Comparison of ENCODE assay signal across 11 cellular contexts in the genomic region with DNA sequence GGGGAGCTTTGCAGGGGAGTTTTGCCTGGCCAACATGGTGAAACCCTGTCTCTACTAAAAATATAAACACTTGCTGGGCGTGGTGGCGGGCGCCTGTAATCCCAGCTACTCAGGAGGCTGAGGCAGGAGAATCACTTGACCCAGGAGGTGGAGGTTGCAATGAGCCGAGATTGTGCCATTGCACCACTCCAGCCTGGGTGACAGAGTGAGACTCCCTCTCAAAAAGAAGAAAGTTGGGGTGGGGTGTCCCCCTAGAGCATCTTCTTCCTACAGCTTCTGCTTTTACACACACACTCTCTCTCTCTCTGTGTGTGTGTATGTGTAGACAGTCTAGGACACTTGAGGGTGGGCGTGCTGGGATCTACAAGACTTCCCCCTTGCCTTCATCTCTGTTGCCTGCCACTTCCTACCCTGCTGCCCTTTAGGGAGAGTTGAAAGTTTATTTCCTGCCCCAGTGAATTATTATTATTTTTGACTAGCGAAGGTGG. TPM values are rescaled to one million over a fixed set of nuclear protein-coding genes. Genes with fewer than 3 reads are reported as not detected.
DNase-seq lines count a peak whose midpoint lies in the region; ATAC-seq and TF ChIP-seq lines count a peak whose summit lies in the region.
"Had no signal": no experiment of that assay in that cellular context is flagged by ENCODE, and none has a peak within 500 bp of the region (broad histone marks: within the 10 kb centered on the region; RNA-seq: fewer than 3 reads in every experiment).

No MANE protein-coding gene starts in this region.

- H3K27ac ChIP-seq in spleen (peak overlapping the region in 6 of 8 donors; percentile 28 to 81 (median 54)), aorta (ENCODE audit: low read depth in 1 of 2, low read length in 2 of 2) (no peak overlapping the region)
- H3K27ac ChIP-seq: hepatocyte had no signal

- H3K4me3 Mint-ChIP-seq in activated CD4-positive, alpha-beta T cell treated with anti-CD3 and anti-CD28 coated beads, Interleukin-2, amount 10 ng/mL, durations not matched to agents 7 days and 5 days = peak overlapping the region; percentile 7
- peak overlapping the region; percentile 55 for H3K4me3 Mint-ChIP-seq in activated T-helper 17 cell treated with anti-CD3 and anti-CD28 coated beads, Interleukin-2, amount 50 U/mL, for 72 hours

- no peaks in the 10 kb centered on the region for H3K27me3 ChIP-seq in spleen (replicated peaks in 1 of 7)
- H3K27me3 ChIP-seq in aorta (ENCODE audit: control insufficient read depth in 1 of 2, insufficient read depth in 2 of 2, low read length in 1 of 2) = no peaks in the 10 kb centered on the region
- H3K27me3 ChIP-seq: hepatocyte had no signal

- H3K9me3 Mint-ChIP-seq in activated CD4-positive, alpha-beta T cell treated with anti-CD3 and anti-CD28 coated beads, Interleukin-2, amount 10 ng/mL, durations not matched to agents 7 days and 5 days = no peaks in the 10 kb centered on the region
- H3K9me3 Mint-ChIP-seq in activated T-helper 17 cell treated with anti-CD3 and anti-CD28 coated beads, Interleukin-2, amount 50 U/mL, for 72 hours = no peaks in the 10 kb centered on the region

- peaks cover 20% of the 10 kb centered on the region for H3K4me1 Mint-ChIP-seq in activated CD4-positive, alpha-beta T cell treated with anti-CD3 and anti-CD28 coated beads, Interleukin-2, amount 10 ng/mL, durations not matched to agents 7 days and 5 days
- H3K4me1 Mint-ChIP-seq in activated T-helper 17 cell treated with anti-CD3 and anti-CD28 coated beads, Interleukin-2, amount 50 U/mL, for 72 hours = peaks cover 14% of the 10 kb centered on the region

- peaks cover 12% of the 10 kb centered on the region for H3K27me3 Mint-ChIP-seq in activated CD4-positive, alpha-beta T cell treated with anti-CD3 and anti-CD28 coated beads, Interleukin-2, amount 10 ng/mL, durations not matched to agents 7 days and 5 days
- no peaks in the 10 kb centered on the region for H3K27me3 Mint-ChIP-seq in activated T-helper 17 cell treated with anti-CD3 and anti-CD28 coated beads, Interleukin-2, amount 50 U/mL, for 72 hours

- POLR2A ChIA-PET in activated CD4-positive, alpha-beta T cell treated with anti-CD3 and anti-CD28 coated beads, Interleukin-2, amount 10 ng/mL, durations not matched to agents 7 days and 5 days (lab: Charles Lee) = no interaction called here

- CTCF ChIA-PET in activated CD4-positive, alpha-beta T cell treated with anti-CD3 and anti-CD28 coated beads, Interleukin-2, amount 10 ng/mL, durations not matched to agents 7 days and 5 days (lab: Charles Lee) = interaction anchor here (0.6 to 4.9 kb wide), 12 partner anchors 8 to 83 kb away, joined by 3 to 25 read pairs (median 4); no protein-coding TSS in a partner anchor

- H3K9me3 ChIP-seq in spleen (no peaks in the 10 kb centered on the region), aorta (ENCODE audit: control insufficient read depth, low read length) (no peaks in the 10 kb centered on the region)

- H3K27ac Mint-ChIP-seq in activated CD4-positive, alpha-beta T cell treated with anti-CD3 and anti-CD28 coated beads, Interleukin-2, amount 10 ng/mL, durations not matched to agents 7 days and 5 days = peak overlapping the region; percentile 80
- H3K27ac Mint-ChIP-seq in activated T-helper 17 cell treated with anti-CD3 and anti-CD28 coated beads, Interleukin-2, amount 50 U/mL, for 72 hours = peak overlapping the region; percentile 62

- no peak for TF ChIP-seq CTCF in spleen (IDR thresholded peaks at IDR 0.05 in 8 of 11, conservative IDR thresholded peaks at IDR 0.05 in 3 of 11)

- DNase-seq in activated CD4-positive, alpha-beta T cell treated with anti-CD3 and anti-CD28 coated beads, Interleukin-2, amount 10 ng/mL, durations not matched to agents 7 days and 5 days = no peak
- no peak for DNase-seq in activated CD4-positive, alpha-beta T cell treated with anti-CD3 and anti-CD28 coated beads for 48 hours
- DNase-seq in spleen = no peak
- DNase-seq in SK-N-DZ (ENCODE audit: low spot score) = no peak
- DNase-seq in retina = no peak
- no peak for DNase-seq in aorta
- DNase-seq: NCI-H2171 had no signal

- H3K4me3 ChIP-seq in spleen = peak overlapping the region in 1 of 8 donors; percentile 25
- no peak overlapping the region for H3K4me3 ChIP-seq in aorta (ENCODE audit: low read length in 2 of 2)
- H3K4me3 ChIP-seq: hepatocyte had no signal

- WGBS in spleen, 5 donors = 59 to 87% (median 74%) methylated on average over 6 of the region's 6 CpGs
- 97 to 100% methylated on average over 6 of the region's 6 CpGs for WGBS in aorta, 2 donors

- no peak for TF ChIP-seq POLR2A in spleen (IDR thresholded peaks at IDR 0.05)

- no peaks in the 10 kb centered on the region for H3K36me3 Mint-ChIP-seq in activated CD4-positive, alpha-beta T cell treated with anti-CD3 and anti-CD28 coated beads, Interleukin-2, amount 10 ng/mL, durations not matched to agents 7 days and 5 days (ENCODE audit: low read depth)
- H3K36me3 Mint-ChIP-seq in activated T-helper 17 cell treated with anti-CD3 and anti-CD28 coated beads, Interleukin-2, amount 50 U/mL, for 72 hours (ENCODE audit: low read depth) = no peaks in the 10 kb centered on the region

- intact Hi-C loops in spleen (cut with DNase I; ENCODE audit: low total_unique reads) (loop anchor here (10.0 kb wide), 1 partner anchor 98 kb away; no protein-coding TSS in a partner anchor), aorta (cut with DNase I) (no loop called here)

- H3K36me3 ChIP-seq in spleen (no peaks in the 10 kb centered on the region), aorta (ENCODE audit: control insufficient read depth in 1 of 2, insufficient read depth in 2 of 2, low read length in 1 of 2) (no peaks in the 10 kb centered on the region)

- peak; percentile 22 for ATAC-seq in HG03432 (IDR thresholded peaks at IDR 0.05; ENCODE audit: unreplicated experiment)
- ATAC-seq in activated T-helper 17 cell treated with anti-CD3 and anti-CD28 coated beads, Interleukin-2, amount 50 U/mL, for 72 hours (replicated peaks) = peak; percentile 49
- ATAC-seq in aorta (ENCODE audit: low FRiP score) = no peak
- ATAC-seq: SK-N-SH treated with all-trans-retinoic acid at 6 μM for 48 hours had no signal

- H3K4me1 ChIP-seq in spleen (peaks cover 0 to 28% (median 6%) of the 10 kb centered on the region in 6 donors), aorta (ENCODE audit: control insufficient read depth in 1 of 2, insufficient read depth in 2 of 2, low read length in 2 of 2) (no peaks in the 10 kb centered on the region)

RNA-seq across cellular contexts. Expression of gene PLAU, which starts 21.7 kb away (rescaled TPM):
- under 1 TPM; 0.89 to 0.96 TPM for total RNA-seq in activated CD4-positive, alpha-beta T cell treated with anti-CD3 and anti-CD28 coated beads, Interleukin-2, amount 10 ng/mL, durations not matched to agents 7 days and 5 days
- total RNA-seq in activated T-helper 17 cell treated with anti-CD3 and anti-CD28 coated beads, Interleukin-2, amount 50 U/mL, for 72 hours = under 1 TPM; 0.37 to 0.67 TPM
- total RNA-seq in spleen = 10 to 100 TPM; 19.1 to 95.0 (median 40.7) TPM
- 10 to 100 TPM in 2 of 3 donors, 1 to 10 TPM in 1; 9.6 to 18.3 (median 16.8) TPM for polyA plus RNA-seq in spleen
- 0.06 TPM in 1 of 2 replicates, not detected in the other for polyA plus RNA-seq in SK-N-DZ (2014; cell fraction: cytosol; rRNA removed)
- polyA plus RNA-seq in SK-N-DZ (2014; cell fraction: nucleus; rRNA removed) = not detected in 2 replicates
- 10 to 100 TPM; 33.6 to 35.4 TPM for total RNA-seq in aorta
- 10 to 100 TPM in 1 of 2 donors, 1 to 10 TPM in 1; 9.6 to 13.6 TPM for polyA plus RNA-seq in aorta

RNA-seq across cellular contexts. Expression of gene CAMK2G, which starts 58.3 kb away (rescaled TPM):
- 10 to 100 TPM; 54.4 to 55.8 TPM for total RNA-seq in activated CD4-positive, alpha-beta T cell treated with anti-CD3 and anti-CD28 coated beads, Interleukin-2, amount 10 ng/mL, durations not matched to agents 7 days and 5 days
- total RNA-seq in activated T-helper 17 cell treated with anti-CD3 and anti-CD28 coated beads, Interleukin-2, amount 50 U/mL, for 72 hours = 10 to 100 TPM; 19.5 to 23.2 TPM
- total RNA-seq in spleen (10 to 100 TPM; 32.7 to 55.2 (median 45.8) TPM), aorta (10 to 100 TPM; 70.6 to 76.7 TPM)
- polyA plus RNA-seq in spleen (10 to 100 TPM; 10.4 to 18.0 (median 17.1) TPM), aorta (10 to 100 TPM; 37.1 to 70.9 TPM)
- polyA plus RNA-seq in SK-N-DZ (2014; cell fraction: cytosol; rRNA removed) = 50.3 and 68.4 TPM in 2 replicates
- 118 and 135 TPM in 2 replicates for polyA plus RNA-seq in SK-N-DZ (2014; cell fraction: nucleus; rRNA removed)

Comparison
In these comparisons a context has a peak if more than half of its experiments do, and no peak if none do; other contexts are left out.
1. H3K27ac ChIP-seq: peak in spleen (6 of 8); none in aorta (0 of 2).
2. RNA of gene PLAU, which starts 21.7 kb away (total RNA-seq): 19.1 to 95.0 TPM in spleen and 33.6 to 35.4 TPM in aorta; 0.89 to 0.96 TPM in activated CD4-positive, alpha-beta T cell treated with anti-CD3 and anti-CD28 coated beads, Interleukin-2, amount 10 ng/mL, durations not matched to agents 7 days and 5 days and 0.37 to 0.67 TPM in activated T-helper 17 cell treated with anti-CD3 and anti-CD28 coated beads, Interleukin-2, amount 50 U/mL, for 72 hours; every median in the first group is over 10 times any median in the second.